In the genomic region with DNA sequence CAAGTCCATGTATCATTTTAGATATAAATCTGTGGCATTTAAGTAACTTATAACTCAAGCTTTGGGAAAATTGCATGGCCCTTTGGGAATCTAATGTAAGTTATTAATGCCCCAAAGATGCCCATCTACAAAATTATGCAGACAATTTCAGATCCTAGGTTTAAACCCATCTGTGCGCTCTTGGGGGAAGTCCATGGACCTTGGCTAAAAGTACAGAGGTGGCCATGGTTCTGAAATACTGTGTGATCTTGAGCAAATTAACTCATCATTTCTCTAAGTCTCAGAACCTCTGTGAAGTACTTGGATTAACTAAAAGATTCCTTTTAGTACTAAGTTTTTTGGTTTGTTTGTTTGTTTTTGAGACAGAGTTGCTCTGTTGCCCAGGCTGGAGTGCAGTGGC, we compare ENCODE assay signal across 21 cellular contexts. TPM values are rescaled to one million over a fixed set of nuclear protein-coding genes. Genes with fewer than 3 reads are reported as not detected.
DNase-seq lines count a peak whose midpoint lies in the region; ATAC-seq, FAIRE-seq and TF ChIP-seq lines count a peak whose summit lies in the region.
"Had no signal": no experiment of that assay in that cellular context is flagged by ENCODE, and none has a peak within 500 bp of the region (broad histone marks: within the 10 kb centered on the region; RNA-seq: fewer than 3 reads in every experiment).

No MANE protein-coding gene starts in this region.

- TF ChIP-seq CTCF in liver (IDR thresholded peaks at IDR 0.05; ENCODE audit: low read depth, low read length, missing input control) (no peak), HepG2 (CRISPR knock-in tag; IDR thresholded peaks at IDR 0.05) (no peak)

- CTCF ChIA-PET in HepG2 (lab: Yijun Ruan, JAX; ENCODE audit: low intra/inter-chr PET ratio, low total read pairs) = no interaction called here

- POLR2A ChIA-PET in HepG2 (lab: Yijun Ruan, JAX) = no interaction called here

- intact Hi-C loops in HepG2 (cut with micrococcal nuclease; ENCODE audit: unreplicated experiment) = no loop called here

- in situ Hi-C loops in HepG2 (cut with HindIII; ENCODE audit: extremely low pct_ligation_motif_present, low pct_unique_long_range_greater_than_20kb) = no loop called here

- H4K20me1 ChIP-seq in HepG2 (ENCODE audit: insufficient read depth, low read length) = no peaks in the 10 kb centered on the region
- H4K20me1 ChIP-seq: BLaER1 treated with 17β-estradiol and CSF1 and Interleukin-3, amounts not matched to agents 10 nM and 100 nM had no signal

- no peak overlapping the region for H3K27ac ChIP-seq in liver (ENCODE audit: low read depth in 1 of 2, low read length in 2 of 2)
- H3K27ac ChIP-seq in HepG2 (ENCODE audit: extremely low read length, insufficient read depth, low read length) = no peak overlapping the region
- H3K27ac ChIP-seq in cingulate gyrus (ENCODE audit: low read depth, low read length) = peak overlapping the region; percentile 3
- H3K27ac ChIP-seq in substantia nigra (ENCODE audit: low read depth, low read length, poor library complexity, severe bottlenecking) = no peak overlapping the region
- H3K27ac ChIP-seq: 22Rv1; A549; BLaER1 treated with 17β-estradiol and CSF1 and Interleukin-3, amounts not matched to agents 10 nM and 100 nM; C4-2B had no signal

- ATAC-seq in HepG2 (no peak), left lobe of liver (peak; percentile 29)
- ATAC-seq: A549; CD8-positive, alpha-beta T cell had no signal

- TF ChIP-seq EP300 in HepG2 (IDR thresholded peaks at IDR 0.05; ENCODE audit: low read depth in 2 of 2, low read length in 2 of 2) (no peak), HepG2 (CRISPR knock-in tag; IDR thresholded peaks at IDR 0.05; ENCODE audit: borderline replicate concordance) (no peak)

- no peak for TF ChIP-seq RAD21 in liver (IDR thresholded peaks at IDR 0.05)
- no peak for TF ChIP-seq RAD21 in HepG2 (CRISPR knock-in tag; IDR thresholded peaks at IDR 0.05)

- no peak for FAIRE-seq in HepG2 (lab: Jason Lieb, UNC)
- FAIRE-seq: A549, D721Med, GM18507 had no signal

- H3K27me3 ChIP-seq in liver (ENCODE audit: control insufficient read depth in 4 of 4, insufficient read depth in 4 of 4, low read length in 3 of 4) (no peaks in the 10 kb centered on the region), HepG2 (ENCODE audit: control insufficient read depth in 1 of 2, insufficient read depth in 2 of 2, low read length in 2 of 2) (no peaks in the 10 kb centered on the region)
- H3K27me3 ChIP-seq: BLaER1 treated with 17β-estradiol and CSF1 and Interleukin-3, amounts not matched to agents 10 nM and 100 nM had no signal

- WGBS in liver = 92% methylated on average over 1 of the region's 1 CpG
- 94% methylated on average over 1 of the region's 1 CpG for whole genome bisulfite sequencing in HepG2 (ENCODE audit: low lambda C conversion rate)

- H3K4me2 ChIP-seq in HepG2 (ENCODE audit: low read depth, low read length) = no peak overlapping the region
- H3K4me2 ChIP-seq: A549; BLaER1 treated with 17β-estradiol and CSF1 and Interleukin-3, amounts not matched to agents 10 nM and 100 nM had no signal

- no peak for TF ChIP-seq POLR2A in HepG2 (IDR thresholded peaks at IDR 0.05; ENCODE audit: insufficient read depth in 1 of 2, low read depth in 2 of 2, low read length in 2 of 2)

- H3K9ac ChIP-seq in liver (ENCODE audit: low read depth in 1 of 2, low read length in 2 of 2) = no peak overlapping the region
- H3K9ac ChIP-seq in HepG2 (ENCODE audit: insufficient read depth, low read depth, low read length) = no peak overlapping the region
- H3K9ac ChIP-seq: BLaER1 treated with 17β-estradiol and CSF1 and Interleukin-3, amounts not matched to agents 10 nM and 100 nM had no signal

- peaks cover 1 to 17% (median 4%) of the 10 kb centered on the region in 4 donors for H3K36me3 ChIP-seq in liver (ENCODE audit: control insufficient read depth in 4 of 4, insufficient read depth in 3 of 4, low read depth in 1 of 4, low read length in 3 of 4)
- no peaks in the 10 kb centered on the region; a peak in 2 of 5 replicates for H3K36me3 ChIP-seq in HepG2 (replicated peaks in 1 of 2; ENCODE audit: control insufficient read depth in 1 of 2, insufficient read depth in 2 of 2, low read length in 2 of 2)

- H3K4me3 ChIP-seq in liver (ENCODE audit: low read depth in 1 of 3, low read length in 3 of 3) = no peak overlapping the region
- no peak overlapping the region for H3K4me3 ChIP-seq in HepG2 (replicated peaks in 1 of 3; ENCODE audit: insufficient read depth in 1 of 3, low read depth in 2 of 3, low read length in 3 of 3)
- H3K4me3 ChIP-seq: A549; BLaER1 treated with 17β-estradiol and CSF1 and Interleukin-3, amounts not matched to agents 10 nM and 100 nM had no signal

- no TSS peak for BruUV-seq in HepG2 (replicated peaks; lab: Mats Ljungman, UMichigan)

- DNase-seq in HepG2 (ENCODE audit: low spot score) = no peak
- no peak for DNase-seq in left lobe of liver (ENCODE audit: low spot score)
- peak; percentile 24 for DNase-seq in superior temporal gyrus (ENCODE audit: extremely low spot score)
- DNase-seq in RKO (ENCODE audit: low spot score) = no peak
- no peak for DNase-seq in substantia nigra (lab: John Stamatoyannopoulos, UW)
- no peak for DNase-seq in LoVo (ENCODE audit: low spot score)
- DNase-seq: AML-193; Caco-2; Calu3; CD4-positive, alpha-beta T cell; CD8-positive, alpha-beta T cell; DMS79 treated with DMSO at 0.1 percent for 48 hours; GF-D8 had no signal

- H3K9me3 ChIP-seq in liver (ENCODE audit: control insufficient read depth in 4 of 4, low read length in 3 of 4) = no peaks in the 10 kb centered on the region
- no peaks in the 10 kb centered on the region for H3K9me3 ChIP-seq in HepG2 (ENCODE audit: low read length)
- H3K9me3 ChIP-seq: A549; BLaER1 treated with 17β-estradiol and CSF1 and Interleukin-3, amounts not matched to agents 10 nM and 100 nM; Caco-2 had no signal

- no peaks in the 10 kb centered on the region for H3K79me2 ChIP-seq in HepG2 (ENCODE audit: insufficient read depth, low read length)

- no peak overlapping the region for H2AFZ ChIP-seq in HepG2 (ENCODE audit: low read length)

- H3K4me1 ChIP-seq in liver (ENCODE audit: control insufficient read depth in 4 of 4, insufficient read depth in 4 of 4, low read length in 3 of 4) (peaks cover 9 to 24% (median 18%) of the 10 kb centered on the region in 4 donors), HepG2 (ENCODE audit: insufficient read depth, low read length) (peaks cover 25% of the 10 kb centered on the region)
- H3K4me1 ChIP-seq: Caco-2 had no signal

RNA-seq across cellular contexts. Expression of gene INPP1, which starts 19.5 kb away (rescaled TPM):
- total RNA-seq in liver (10 to 100 TPM in 1 of 2 donors, 1 to 10 TPM in 1; 9.1 to 11.9 TPM), HepG2 (2016; rRNA removed; fragmentation: Illumina TruSeq; extraction: Trizol) (13.3 and 15.2 TPM in 2 replicates), left lobe of liver (12.4 TPM)
- polyA plus RNA-seq in liver (10 to 100 TPM; 12.9 to 13.2 TPM), HepG2 (2011; rRNA removed) (10.0 and 10.5 TPM in 2 replicates)
- total RNA-seq in HepG2 (2016; cell fraction: cytosol; rRNA removed; fragmentation: Illumina TruSeq; extraction: Trizol; ENCODE audit: low read depth) = 6.0 and 8.5 TPM in 2 replicates
- total RNA-seq in HepG2 (2016; cell fraction: insoluble cytoplasmic fraction; rRNA removed; fragmentation: Illumina TruSeq; extraction: Trizol) = 11.4 and 14.0 TPM in 2 replicates
- total RNA-seq in HepG2 (2016; cell fraction: membrane; rRNA removed; fragmentation: Illumina TruSeq; extraction: Trizol) = 12.0 and 14.5 TPM in 2 replicates
- 6.6 and 8.8 TPM in 2 replicates for total RNA-seq in HepG2 (2016; cell fraction: nucleus; rRNA removed; fragmentation: Illumina TruSeq; extraction: Trizol)
- polyA plus RNA-seq in HepG2 (2011; cell fraction: cytosol; rRNA removed) = 5.7 and 7.3 TPM in 2 replicates
- polyA plus RNA-seq in HepG2 (2011; cell fraction: nucleus; rRNA removed) = 10.0 and 11.1 TPM in 2 replicates
- 23.9 and 28.9 TPM in 2 replicates for polyA plus RNA-seq in HepG2 (2012)
- polyA plus RNA-seq in HepG2 (2016; cell fraction: cytosol; fragmentation: Illumina TruSeq; extraction: Trizol; ENCODE audit: low read depth) = 7.9 and 9.4 TPM in 2 replicates
- polyA plus RNA-seq in HepG2 (2016; cell fraction: insoluble cytoplasmic fraction; fragmentation: Illumina TruSeq; extraction: Trizol; ENCODE audit: low read depth) = 18.0 and 18.7 TPM in 2 replicates
- 12.1 and 13.1 TPM in 2 replicates for polyA plus RNA-seq in HepG2 (2016; cell fraction: membrane; fragmentation: Illumina TruSeq; extraction: Trizol; ENCODE audit: low read depth)
- 22.8 and 23.1 TPM in 2 replicates for polyA plus RNA-seq in HepG2 (2016; cell fraction: nucleus; fragmentation: Illumina TruSeq; extraction: Trizol; ENCODE audit: insufficient read depth, low read depth)
- 4.8 and 5.3 TPM in 2 replicates for polyA minus RNA-seq in HepG2 (2011; rRNA and poly(A)+ RNA removed; ENCODE audit: low replicate concordance)
- polyA minus RNA-seq in HepG2 (2011; cell fraction: cytosol; rRNA and poly(A)+ RNA removed) = 8.2 and 11.3 TPM in 2 replicates
- polyA minus RNA-seq in HepG2 (2011; cell fraction: nucleus; rRNA and poly(A)+ RNA removed) = 8.2 and 8.7 TPM in 2 replicates

RNA-seq across cellular contexts. Expression of gene HIBCH, which starts 43.3 kb away (rescaled TPM):
- total RNA-seq in liver (10 to 100 TPM; 20.2 to 36.3 TPM), HepG2 (2016; rRNA removed; fragmentation: Illumina TruSeq; extraction: Trizol) (49.5 and 67.0 TPM in 2 replicates), left lobe of liver (80.7 TPM)
- polyA plus RNA-seq in liver (10 to 100 TPM; 29.3 to 65.2 TPM), HepG2 (2011; rRNA removed) (17.8 and 18.8 TPM in 2 replicates)
- total RNA-seq in HepG2 (2016; cell fraction: cytosol; rRNA removed; fragmentation: Illumina TruSeq; extraction: Trizol; ENCODE audit: low read depth) = 9.9 and 10.7 TPM in 2 replicates
- 46.9 and 68.2 TPM in 2 replicates for total RNA-seq in HepG2 (2016; cell fraction: insoluble cytoplasmic fraction; rRNA removed; fragmentation: Illumina TruSeq; extraction: Trizol)
- total RNA-seq in HepG2 (2016; cell fraction: membrane; rRNA removed; fragmentation: Illumina TruSeq; extraction: Trizol) = 11.0 and 12.8 TPM in 2 replicates
- 64.0 and 64.7 TPM in 2 replicates for total RNA-seq in HepG2 (2016; cell fraction: nucleus; rRNA removed; fragmentation: Illumina TruSeq; extraction: Trizol)
- 6.4 and 8.3 TPM in 2 replicates for polyA plus RNA-seq in HepG2 (2011; cell fraction: cytosol; rRNA removed)
- 14.6 and 25.8 TPM in 2 replicates for polyA plus RNA-seq in HepG2 (2011; cell fraction: nucleus; rRNA removed)
- polyA plus RNA-seq in HepG2 (2012) = 27.5 and 40.7 TPM in 2 replicates
- 6.9 and 7.7 TPM in 2 replicates for polyA plus RNA-seq in HepG2 (2016; cell fraction: cytosol; fragmentation: Illumina TruSeq; extraction: Trizol; ENCODE audit: low read depth)
- polyA plus RNA-seq in HepG2 (2016; cell fraction: insoluble cytoplasmic fraction; fragmentation: Illumina TruSeq; extraction: Trizol; ENCODE audit: low read depth) = 63.7 and 68.2 TPM in 2 replicates
- 9.3 and 9.4 TPM in 2 replicates for polyA plus RNA-seq in HepG2 (2016; cell fraction: membrane; fragmentation: Illumina TruSeq; extraction: Trizol; ENCODE audit: low read depth)
- polyA plus RNA-seq in HepG2 (2016; cell fraction: nucleus; fragmentation: Illumina TruSeq; extraction: Trizol; ENCODE audit: insufficient read depth, low read depth) = 45.2 and 47.6 TPM in 2 replicates
- polyA minus RNA-seq in HepG2 (2011; rRNA and poly(A)+ RNA removed; ENCODE audit: low replicate concordance) = 6.3 and 18.5 TPM in 2 replicates
- polyA minus RNA-seq in HepG2 (2011; cell fraction: cytosol; rRNA and poly(A)+ RNA removed) = 8.9 and 9.9 TPM in 2 replicates
- polyA minus RNA-seq in HepG2 (2011; cell fraction: nucleus; rRNA and poly(A)+ RNA removed) = 88.3 and 98.2 TPM in 2 replicates

RNA-seq across cellular contexts. Expression of gene MFSD6, which starts 45.3 kb away (rescaled TPM):
- total RNA-seq in liver = 1 to 10 TPM; 2.9 to 9.5 TPM
- 1 to 10 TPM in 1 of 2 donors, under 1 TPM in 1; 0.83 to 1.8 TPM for polyA plus RNA-seq in liver
- 0.59 and 1.4 TPM in 2 replicates for total RNA-seq in HepG2 (2016; rRNA removed; fragmentation: Illumina TruSeq; extraction: Trizol)
- total RNA-seq in HepG2 (2016; cell fraction: cytosol; rRNA removed; fragmentation: Illumina TruSeq; extraction: Trizol; ENCODE audit: low read depth) = 0.09 and 0.10 TPM in 2 replicates
- 0.77 and 1.3 TPM in 2 replicates for total RNA-seq in HepG2 (2016; cell fraction: insoluble cytoplasmic fraction; rRNA removed; fragmentation: Illumina TruSeq; extraction: Trizol)
- 0.45 and 0.59 TPM in 2 replicates for total RNA-seq in HepG2 (2016; cell fraction: membrane; rRNA removed; fragmentation: Illumina TruSeq; extraction: Trizol)
- total RNA-seq in HepG2 (2016; cell fraction: nucleus; rRNA removed; fragmentation: Illumina TruSeq; extraction: Trizol) = 1.6 and 1.7 TPM in 2 replicates
- 0.71 and 0.92 TPM in 2 replicates for polyA plus RNA-seq in HepG2 (2011; rRNA removed)
- 0.88 and 0.89 TPM in 2 replicates for polyA plus RNA-seq in HepG2 (2011; cell fraction: cytosol; rRNA removed)
- polyA plus RNA-seq in HepG2 (2011; cell fraction: nucleus; rRNA removed) = 0.47 and 0.69 TPM in 2 replicates
- 1.4 and 1.9 TPM in 2 replicates for polyA plus RNA-seq in HepG2 (2012)
- 0.06 and 0.28 TPM in 2 replicates for polyA plus RNA-seq in HepG2 (2016; cell fraction: cytosol; fragmentation: Illumina TruSeq; extraction: Trizol; ENCODE audit: low read depth)
- 0.70 and 0.86 TPM in 2 replicates for polyA plus RNA-seq in HepG2 (2016; cell fraction: insoluble cytoplasmic fraction; fragmentation: Illumina TruSeq; extraction: Trizol; ENCODE audit: low read depth)
- polyA plus RNA-seq in HepG2 (2016; cell fraction: membrane; fragmentation: Illumina TruSeq; extraction: Trizol; ENCODE audit: low read depth) = 0.20 and 0.27 TPM in 2 replicates
- polyA plus RNA-seq in HepG2 (2016; cell fraction: nucleus; fragmentation: Illumina TruSeq; extraction: Trizol; ENCODE audit: insufficient read depth, low read depth) = 1.6 and 1.9 TPM in 2 replicates
- polyA minus RNA-seq in HepG2 (2011; rRNA and poly(A)+ RNA removed; ENCODE audit: low replicate concordance) = 0.90 and 8.2 TPM in 2 replicates
- 1.8 and 2.0 TPM in 2 replicates for polyA minus RNA-seq in HepG2 (2011; cell fraction: cytosol; rRNA and poly(A)+ RNA removed)
- 2.7 and 5.1 TPM in 2 replicates for polyA minus RNA-seq in HepG2 (2011; cell fraction: nucleus; rRNA and poly(A)+ RNA removed)
- total RNA-seq in left lobe of liver = 1.9 TPM
